In the genomic region with DNA sequence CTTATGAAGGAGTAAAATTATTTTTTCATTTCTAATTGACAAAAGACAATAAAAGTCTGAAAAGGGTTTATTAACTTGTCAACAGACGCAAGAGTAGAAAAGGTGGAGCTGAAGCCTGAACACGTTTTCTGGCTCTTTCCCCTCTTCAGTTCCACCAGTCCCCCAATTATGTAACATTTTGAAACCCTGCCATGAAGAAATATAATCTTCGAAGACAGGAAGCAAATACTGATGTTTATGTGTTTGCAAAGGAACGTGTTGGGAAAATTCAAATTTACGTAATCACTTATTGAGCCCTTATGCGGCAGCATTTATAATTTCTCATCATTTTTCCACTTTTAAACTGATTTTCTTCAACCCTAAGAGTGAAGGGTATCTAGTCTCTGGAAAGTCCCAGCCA, we compare ENCODE assay signal across 1 cellular context.
TF ChIP-seq lines count a peak whose summit lies in the region.

No MANE protein-coding gene starts in this region.

TF ChIP-seq in H1, 55 proteins besides CTCF, POLR2A, EP300 and RAD21:
- TF ChIP-seq HDAC6 (IDR thresholded peaks at IDR 0.05; ENCODE audit: low read depth, low read length): no peak
- TF ChIP-seq NANOG (IDR thresholded peaks at IDR 0.05; ENCODE audit: insufficient read depth, low read depth, low read length, poor library complexity, severe bottlenecking): no peak
- no peak for TF ChIP-seq JUND (IDR thresholded peaks at IDR 0.05; ENCODE audit: low read length)
- TF ChIP-seq TBP (IDR thresholded peaks at IDR 0.05; ENCODE audit: low read depth, low read length): no peak
- TF ChIP-seq CBX5 (IDR thresholded peaks at IDR 0.05; ENCODE audit: low read depth, low read length): no peak
- TF ChIP-seq BRCA1 (IDR thresholded peaks at IDR 0.05; ENCODE audit: low read depth, low read length): no peak
- no peak for TF ChIP-seq TEAD4 (IDR thresholded peaks at IDR 0.05; ENCODE audit: low read depth, low read length)
- no peak for TF ChIP-seq CTBP2 (IDR thresholded peaks at IDR 0.05; ENCODE audit: borderline replicate concordance, insufficient read depth, insufficient read length, low read length)
- TF ChIP-seq ZNF274 (IDR thresholded peaks at IDR 0.05; ENCODE audit: borderline replicate concordance, extremely low read depth, low read length): no peak
- TF ChIP-seq POLR2AphosphoS5 (IDR thresholded peaks at IDR 0.05; ENCODE audit: low read depth, low read length): no peak
- no peak for TF ChIP-seq TCF12 (IDR thresholded peaks at IDR 0.05; ENCODE audit: low read depth, low read length)
- no peak for TF ChIP-seq SRF (IDR thresholded peaks at IDR 0.05; ENCODE audit: low read depth, low read length)
